ENCODE assay signal across 25 cellular contexts in the genomic region with DNA sequence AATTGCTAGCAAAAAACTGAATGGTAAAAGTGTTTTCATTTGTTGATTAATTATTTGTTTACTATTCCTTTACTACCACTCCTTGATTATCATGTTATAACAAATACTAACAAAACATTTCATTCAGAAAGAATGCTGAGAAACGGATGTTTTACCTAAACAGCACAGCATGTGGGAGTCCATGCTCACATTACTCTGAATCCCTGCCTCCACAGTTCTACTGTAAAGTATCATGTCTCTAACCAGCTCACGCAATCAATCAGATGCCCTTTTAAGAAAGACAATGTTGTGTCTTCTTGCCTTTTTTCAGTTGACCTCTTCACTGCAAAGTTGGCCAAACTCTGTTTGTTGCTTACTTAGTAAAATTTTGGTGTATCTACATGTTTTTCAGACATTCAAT.
DNase-seq lines count a peak whose midpoint lies in the region; ATAC-seq and TF ChIP-seq lines count a peak whose summit lies in the region.
"Had no signal": no experiment of that assay in that cellular context is flagged by ENCODE, and none has a peak within 500 bp of the region (broad histone marks: within the 10 kb centered on the region; RNA-seq: fewer than 3 reads in every experiment).

No MANE protein-coding gene starts in this region.

- no peaks in the 10 kb centered on the region for H3K36me3 ChIP-seq in GM23338 (ENCODE audit: insufficient read depth)
- H3K36me3 ChIP-seq in endodermal cell (ENCODE audit: control insufficient read depth, insufficient read depth, low read length), result no peaks in the 10 kb centered on the region
- H3K36me3 ChIP-seq in right atrium auricular region, result no peaks in the 10 kb centered on the region
- H3K36me3 ChIP-seq: BLaER1 treated with 17β-estradiol and CSF1 and Interleukin-3, amounts not matched to agents 10 nM and 100 nM; MG63; Peyer's patch had no signal

- H3K36me3 Mint-ChIP-seq in GM23338 (ENCODE audit: low read depth) (no peaks in the 10 kb centered on the region), endodermal cell (ENCODE audit: low read depth) (no peaks in the 10 kb centered on the region)
- no peaks in the 10 kb centered on the region for H3K36me3 Mint-ChIP-seq in effector memory CD8-positive, alpha-beta T cell (ENCODE audit: insufficient read depth)

- H3K27ac Mint-ChIP-seq in GM23338, result peak overlapping the region; percentile 46
- peak overlapping the region; percentile 2 for H3K27ac Mint-ChIP-seq in endodermal cell
- no peak overlapping the region for H3K27ac Mint-ChIP-seq in effector memory CD8-positive, alpha-beta T cell
- H3K27ac Mint-ChIP-seq: CD4-positive, alpha-beta T cell had no signal

- H4K20me1 ChIP-seq in GM23338 (replicated peaks; ENCODE audit: insufficient read depth), result no peaks in the 10 kb centered on the region
- H4K20me1 ChIP-seq: BLaER1 treated with 17β-estradiol and CSF1 and Interleukin-3, amounts not matched to agents 10 nM and 100 nM had no signal

- H3K4me1 ChIP-seq in GM23338 (ENCODE audit: insufficient read depth) (peaks cover 38% of the 10 kb centered on the region), endodermal cell (ENCODE audit: control insufficient read depth, insufficient read depth, low read length) (no peaks in the 10 kb centered on the region), right atrium auricular region (no peaks in the 10 kb centered on the region)
- H3K4me1 ChIP-seq: A549; BLaER1 treated with 17β-estradiol and CSF1 and Interleukin-3, amounts not matched to agents 10 nM and 100 nM; Peyer's patch had no signal

- no peak overlapping the region for H3K9ac ChIP-seq in endodermal cell (ENCODE audit: extremely low read depth, low read length, poor library complexity, severe bottlenecking)
- H3K9ac ChIP-seq: BLaER1 treated with 17β-estradiol and CSF1 and Interleukin-3, amounts not matched to agents 10 nM and 100 nM had no signal

- H3K9me3 ChIP-seq in endodermal cell (ENCODE audit: control insufficient read depth, low read length) (no peaks in the 10 kb centered on the region), right atrium auricular region (no peaks in the 10 kb centered on the region)
- H3K9me3 ChIP-seq: A549; BLaER1 treated with 17β-estradiol and CSF1 and Interleukin-3, amounts not matched to agents 10 nM and 100 nM; MG63; Peyer's patch had no signal

- H3K4me3 ChIP-seq in GM23338 (no peak overlapping the region), endodermal cell (ENCODE audit: low read length) (no peak overlapping the region), right atrium auricular region (no peak overlapping the region)
- H3K4me3 ChIP-seq: A549; BLaER1 treated with 17β-estradiol and CSF1 and Interleukin-3, amounts not matched to agents 10 nM and 100 nM; MG63; Peyer's patch had no signal

- H3K4me3 Mint-ChIP-seq in GM23338 (0 out of 3 replicates have a peak overlapping the region, but pooled peaks have one; percentile 6), endodermal cell (no peak overlapping the region)
- no peak overlapping the region for H3K4me3 Mint-ChIP-seq in effector memory CD8-positive, alpha-beta T cell
- H3K4me3 Mint-ChIP-seq: CD4-positive, alpha-beta T cell had no signal

- H3K9me3 Mint-ChIP-seq in GM23338 (no peaks in the 10 kb centered on the region), endodermal cell (no peaks in the 10 kb centered on the region)
- H3K9me3 Mint-ChIP-seq in effector memory CD8-positive, alpha-beta T cell, result peaks cover 0 to 2% of the 10 kb centered on the region in 2 donors
- H3K9me3 Mint-ChIP-seq: CD4-positive, alpha-beta T cell had no signal

- no peak overlapping the region for H3K27ac ChIP-seq in GM23338 (ENCODE audit: low read depth)
- H3K27ac ChIP-seq in endodermal cell (ENCODE audit: low read depth, low read length), result no peak overlapping the region
- H3K27ac ChIP-seq in right atrium auricular region, result no peak overlapping the region
- H3K27ac ChIP-seq: A549; BLaER1 treated with 17β-estradiol and CSF1 and Interleukin-3, amounts not matched to agents 10 nM and 100 nM; Peyer's patch had no signal

- H3K4me1 Mint-ChIP-seq in GM23338, result peaks cover 40% of the 10 kb centered on the region
- H3K4me1 Mint-ChIP-seq in endodermal cell, result peaks cover 13% of the 10 kb centered on the region
- no peaks in the 10 kb centered on the region for H3K4me1 Mint-ChIP-seq in effector memory CD8-positive, alpha-beta T cell (ENCODE audit: low read depth in 2 of 2)

- no peaks in the 10 kb centered on the region for H3K27me3 ChIP-seq in GM23338 (ENCODE audit: insufficient read depth)
- no peaks in the 10 kb centered on the region for H3K27me3 ChIP-seq in endodermal cell (ENCODE audit: control insufficient read depth, insufficient read depth, low read length, poor library complexity, severe bottlenecking)
- no peaks in the 10 kb centered on the region for H3K27me3 ChIP-seq in right atrium auricular region
- H3K27me3 ChIP-seq: BLaER1 treated with 17β-estradiol and CSF1 and Interleukin-3, amounts not matched to agents 10 nM and 100 nM; MG63; Peyer's patch had no signal

- H2AFZ ChIP-seq in GM23338, result no peak overlapping the region

- H3K79me2 ChIP-seq in GM23338 (replicated peaks; ENCODE audit: insufficient read depth), result no peaks in the 10 kb centered on the region

- H3K27me3 Mint-ChIP-seq in GM23338 (ENCODE audit: insufficient read depth, low read depth, poor library complexity), result no peaks in the 10 kb centered on the region
- H3K27me3 Mint-ChIP-seq in endodermal cell (ENCODE audit: insufficient read depth), result no peaks in the 10 kb centered on the region
- H3K27me3 Mint-ChIP-seq in effector memory CD8-positive, alpha-beta T cell, result peaks cover 0 to 8% of the 10 kb centered on the region in 2 donors
- H3K27me3 Mint-ChIP-seq: CD4-positive, alpha-beta T cell had no signal

- no peaks in the 10 kb centered on the region for H3K9me2 ChIP-seq in GM23338 (ENCODE audit: insufficient read depth)

- ATAC-seq in GM23338 (peak; percentile 76), HG02981 (IDR thresholded peaks at IDR 0.05; ENCODE audit: unreplicated experiment) (no peak)
- ATAC-seq in effector memory CD8-positive, alpha-beta T cell (replicated peaks), result no peak
- ATAC-seq: A549 had no signal

- peak; percentile 40 for DNase-seq in GM23338 (ENCODE audit: low spot score)
- no peak for DNase-seq in endodermal cell
- DNase-seq in left kidney (ENCODE audit: low read depth, low spot score), result peak; percentile 87
- DNase-seq in right atrium auricular region (ENCODE audit: low spot score), result no peak
- no peak for DNase-seq in activated CD4-positive, alpha-beta T cell treated with anti-CD3 and anti-CD28 coated beads, Interleukin-2, amount 50 U/mL, for 4 hours
- DNase-seq in effector memory CD8-positive, alpha-beta T cell, result no peak
- DNase-seq: AML-193; CD4-positive, alpha-beta T cell; DMS79 treated with DMSO at 0.1 percent for 48 hours; GF-D8; IMR-90; KG1; MG63; NCI-H146; NCI-H1930; NCI-H2107; NCI-H2227 treated with DMSO at 0.1 percent for 48 hours; NCI-H510A; Peyer's patch; SHP77 treated with DMSO at 0.1 percent for 48 hours; T-helper 1 cell had no signal

- WGBS in endodermal cell (ENCODE audit: insufficient coverage in 1 of 2, insufficient read length in 1 of 2), 2 experiments, result 29 to 57% methylated on average over 1 to 2 of the region's 2 CpGs

- no peak for TF ChIP-seq CTCF in GM23338 (conservative IDR thresholded peaks at IDR 0.05; ENCODE audit: low read depth in 2 of 2)
- no peak for TF ChIP-seq CTCF in endodermal cell (conservative IDR thresholded peaks at IDR 0.05)
- no peak for TF ChIP-seq CTCF in right atrium auricular region (IDR thresholded peaks at IDR 0.05)

- no peaks in the 10 kb centered on the region for H3F3A ChIP-seq in GM23338 (replicated peaks; ENCODE audit: low read depth)

- peak overlapping the region; percentile 68 for H3K4me2 ChIP-seq in GM23338
- H3K4me2 ChIP-seq: A549; BLaER1 treated with 17β-estradiol and CSF1 and Interleukin-3, amounts not matched to agents 10 nM and 100 nM had no signal

TF ChIP-seq in GM23338, 12 proteins besides CTCF, POLR2A, EP300 and RAD21 (continues in another document):
- no peak for TF ChIP-seq ZNF331 (CRISPR knock-in tag; IDR thresholded peaks at IDR 0.05; ENCODE audit: low read depth)

TF ChIP-seq in PFSK-1, 5 proteins besides CTCF, POLR2A, EP300 and RAD21:
- TF ChIP-seq, protein P1, sequence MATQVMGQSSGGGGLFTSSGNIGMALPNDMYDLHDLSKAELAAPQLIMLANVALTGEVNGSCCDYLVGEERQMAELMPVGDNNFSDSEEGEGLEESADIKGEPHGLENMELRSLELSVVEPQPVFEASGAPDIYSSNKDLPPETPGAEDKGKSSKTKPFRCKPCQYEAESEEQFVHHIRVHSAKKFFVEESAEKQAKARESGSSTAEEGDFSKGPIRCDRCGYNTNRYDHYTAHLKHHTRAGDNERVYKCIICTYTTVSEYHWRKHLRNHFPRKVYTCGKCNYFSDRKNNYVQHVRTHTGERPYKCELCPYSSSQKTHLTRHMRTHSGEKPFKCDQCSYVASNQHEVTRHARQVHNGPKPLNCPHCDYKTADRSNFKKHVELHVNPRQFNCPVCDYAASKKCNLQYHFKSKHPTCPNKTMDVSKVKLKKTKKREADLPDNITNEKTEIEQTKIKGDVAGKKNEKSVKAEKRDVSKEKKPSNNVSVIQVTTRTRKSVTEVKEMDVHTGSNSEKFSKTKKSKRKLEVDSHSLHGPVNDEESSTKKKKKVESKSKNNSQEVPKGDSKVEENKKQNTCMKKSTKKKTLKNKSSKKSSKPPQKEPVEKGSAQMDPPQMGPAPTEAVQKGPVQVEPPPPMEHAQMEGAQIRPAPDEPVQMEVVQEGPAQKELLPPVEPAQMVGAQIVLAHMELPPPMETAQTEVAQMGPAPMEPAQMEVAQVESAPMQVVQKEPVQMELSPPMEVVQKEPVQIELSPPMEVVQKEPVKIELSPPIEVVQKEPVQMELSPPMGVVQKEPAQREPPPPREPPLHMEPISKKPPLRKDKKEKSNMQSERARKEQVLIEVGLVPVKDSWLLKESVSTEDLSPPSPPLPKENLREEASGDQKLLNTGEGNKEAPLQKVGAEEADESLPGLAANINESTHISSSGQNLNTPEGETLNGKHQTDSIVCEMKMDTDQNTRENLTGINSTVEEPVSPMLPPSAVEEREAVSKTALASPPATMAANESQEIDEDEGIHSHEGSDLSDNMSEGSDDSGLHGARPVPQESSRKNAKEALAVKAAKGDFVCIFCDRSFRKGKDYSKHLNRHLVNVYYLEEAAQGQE (IDR thresholded peaks at IDR 0.05; ENCODE audit: insufficient read depth in 1 of 2, low read depth in 2 of 2, low read length in 2 of 2), result no peak
- TF ChIP-seq FOXP2 (optimal IDR thresholded peaks at IDR 0.05; ENCODE audit: borderline replicate concordance, extremely low read depth, extremely low read length, insufficient read depth), result peak; percentile 34
- no peak for TF ChIP-seq POLR2AphosphoS5 (IDR thresholded peaks at IDR 0.05; ENCODE audit: low read depth, low read length)

Comparison
In these comparisons a context has a peak if more than half of its experiments do, and no peak if none do; other contexts are left out.
1. DNase-seq: peak in GM23338 (single experiment) and left kidney (single experiment); none in endodermal cell (single experiment), right atrium auricular region (single experiment), activated CD4-positive, alpha-beta T cell treated with anti-CD3 and anti-CD28 coated beads, Interleukin-2, amount 50 U/mL, for 4 hours (0 of 2) and effector memory CD8-positive, alpha-beta T cell (0 of 3).
2. H3K27ac Mint-ChIP-seq: peak in GM23338 (single experiment) and endodermal cell (single experiment); none in effector memory CD8-positive, alpha-beta T cell (0 of 2).